In the genomic region with DNA sequence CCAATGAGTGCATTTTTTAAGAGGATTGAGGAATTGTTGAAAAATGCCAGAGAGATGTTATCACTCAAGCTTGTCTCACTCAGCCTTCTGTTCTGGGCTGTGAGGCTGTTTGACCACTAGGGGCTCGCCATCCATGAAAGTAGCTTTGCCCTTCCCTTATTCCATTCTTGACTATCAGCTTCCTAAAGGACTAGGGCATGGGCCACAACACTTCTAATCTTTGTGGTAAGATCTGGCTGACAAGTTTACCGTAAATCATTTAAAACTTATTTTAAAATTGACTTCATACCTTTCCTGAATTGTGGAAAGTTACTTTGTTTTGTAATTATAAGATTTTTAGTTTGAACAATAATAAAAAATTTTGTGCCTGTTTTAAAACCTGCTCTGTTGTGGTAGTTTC, we compare ENCODE assay signal across 9 cellular contexts. TPM values are rescaled to one million over a fixed set of nuclear protein-coding genes. Genes with fewer than 3 reads are reported as not detected.
A peak's percentile ranks its signal among the peaks of the same experiment; 100 is the strongest.
DNase-seq lines count a peak whose midpoint lies in the region; ATAC-seq, FAIRE-seq and TF ChIP-seq lines count a peak whose summit lies in the region.
"Had no signal": no experiment of that assay in that cellular context is flagged by ENCODE, and none has a peak within 500 bp of the region (broad histone marks: within the 10 kb centered on the region; RNA-seq: fewer than 3 reads in every experiment).

No MANE protein-coding gene starts in this region.

- POLR2A ChIA-PET in CD4-positive, alpha-beta memory T cell (lab: Charles Lee; ENCODE audit: partially characterized antibody): no interaction called here

- no peak for FAIRE-seq in bronchial epithelial cell (lab: Jason Lieb, UNC)

- H3K27me3 ChIP-seq in bronchial epithelial cell (ENCODE audit: control insufficient read depth, insufficient read depth, low read length): no peaks in the 10 kb centered on the region
- H3K27me3 ChIP-seq in CD4-positive, alpha-beta memory T cell (ENCODE audit: insufficient read depth, low read length): no peaks in the 10 kb centered on the region

- H3K27ac ChIP-seq in CD4-positive, alpha-beta memory T cell (ENCODE audit: low read depth, low read length): no peak overlapping the region

- DNase-seq in Right ventricle myocardium inferior (ENCODE audit: missing footprints) (no peak), cardiac septum (ENCODE audit: low spot score) (no peak), NCI-H1694 treated with DMSO at 0.1 percent for 48 hours (lab: John Stamatoyannopoulos, UW) (peak; percentile 4), bronchial epithelial cell (ENCODE audit: low read depth) (peak; percentile 46), kidney glomerular epithelial cell (lab: John Stamatoyannopoulos, UW) (peak; percentile 50)
- no peak for DNase-seq in CD4-positive, alpha-beta memory T cell

- peaks cover 18 to 19% of the 10 kb centered on the region in 2 donors for H3K36me3 Mint-ChIP-seq in CD4-positive, alpha-beta memory T cell

- intact Hi-C loops in Right ventricle myocardium inferior (cut with DNase I): no loop called here
- intact Hi-C loops in cardiac septum (cut with DNase I): no loop called here
- intact Hi-C loops in CD4-positive, alpha-beta memory T cell (cut with micrococcal nuclease): no loop called here

- no peak overlapping the region for H3K4me3 ChIP-seq in bronchial epithelial cell (ENCODE audit: low read depth, low read length)
- no peak overlapping the region for H3K4me3 ChIP-seq in CD4-positive, alpha-beta memory T cell (ENCODE audit: low read length in 2 of 2)

- H3K27me3 Mint-ChIP-seq in CD4-positive, alpha-beta memory T cell: no peaks in the 10 kb centered on the region
- H3K27me3 Mint-ChIP-seq: dendritic cell treated with granulocyte-macrophage colony-stimulating factor and Interleukin-4, amounts not matched to agents 40 ng/mL and 50 ng/mL, for 4 days had no signal

- peak; percentile 80 for TF ChIP-seq CTCF in bronchial epithelial cell (IDR thresholded peaks at IDR 0.05; ENCODE audit: insufficient read depth, low read length, severe bottlenecking)

- H3K36me3 ChIP-seq in bronchial epithelial cell (ENCODE audit: control insufficient read depth, insufficient read depth, low read length): peaks cover 13% of the 10 kb centered on the region
- H3K36me3 ChIP-seq in CD4-positive, alpha-beta memory T cell (ENCODE audit: insufficient read depth, low read length): peaks cover 4% of the 10 kb centered on the region

- H3K4me1 ChIP-seq in CD4-positive, alpha-beta memory T cell (ENCODE audit: insufficient read depth, low read length): no peaks in the 10 kb centered on the region

- H3K9me3 ChIP-seq in CD4-positive, alpha-beta memory T cell (ENCODE audit: control insufficient read depth in 1 of 2, low read length in 2 of 2): no peaks in the 10 kb centered on the region

- H3K27ac Mint-ChIP-seq in CD4-positive, alpha-beta memory T cell: no peak overlapping the region
- H3K27ac Mint-ChIP-seq: dendritic cell treated with granulocyte-macrophage colony-stimulating factor and Interleukin-4, amounts not matched to agents 40 ng/mL and 50 ng/mL, for 4 days had no signal

- ATAC-seq in Right ventricle myocardium inferior: peak; percentile 74
- no peak for ATAC-seq in GM21447 (IDR thresholded peaks at IDR 0.05; ENCODE audit: unreplicated experiment)
- ATAC-seq in GM18909 (IDR thresholded peaks at IDR 0.05; ENCODE audit: poor library complexity, unreplicated experiment): no peak

- CTCF ChIA-PET in CD4-positive, alpha-beta memory T cell (lab: Charles Lee; ENCODE audit: partially characterized antibody): interaction anchor here (0.6 kb wide), 1 partner anchor 22 kb away, joined by 3 read pairs; no protein-coding TSS in a partner anchor

- H3K4me1 Mint-ChIP-seq in CD4-positive, alpha-beta memory T cell: no peaks in the 10 kb centered on the region

- H3K9me3 Mint-ChIP-seq in CD4-positive, alpha-beta memory T cell: no peaks in the 10 kb centered on the region
- H3K9me3 Mint-ChIP-seq: dendritic cell treated with granulocyte-macrophage colony-stimulating factor and Interleukin-4, amounts not matched to agents 40 ng/mL and 50 ng/mL, for 4 days had no signal

- H3K4me3 Mint-ChIP-seq in CD4-positive, alpha-beta memory T cell: no peak overlapping the region
- H3K4me3 Mint-ChIP-seq: dendritic cell treated with granulocyte-macrophage colony-stimulating factor and Interleukin-4, amounts not matched to agents 40 ng/mL and 50 ng/mL, for 4 days had no signal

RNA-seq across cellular contexts. Expression of a gene that starts 49.5 kb away (rescaled TPM):
- total RNA-seq in Right ventricle myocardium inferior (110 TPM), cardiac septum (67.0 TPM), bronchial epithelial cell (80.3 and 85.6 TPM in 2 replicates)
- 10 to 100 TPM in 1 of 2 experiments, 1 to 10 TPM in 1; 9.9 to 10.3 TPM for total RNA-seq in CD4-positive, alpha-beta memory T cell
- 1 to 10 TPM; 2.4 to 7.7 TPM for polyA plus RNA-seq in CD4-positive, alpha-beta memory T cell

Comparison
In these comparisons a context has a peak if more than half of its experiments do, and no peak if none do; other contexts are left out.
1. DNase-seq: peak in NCI-H1694 treated with DMSO at 0.1 percent for 48 hours (single experiment), bronchial epithelial cell (single experiment) and kidney glomerular epithelial cell (single experiment); none in Right ventricle myocardium inferior (single experiment), cardiac septum (single experiment) and CD4-positive, alpha-beta memory T cell (0 of 5).